ENCODE assay signal across 8 cellular contexts in genomic region chr7:33128990-33129805, GRCh38. TPM values are rescaled to one million over a fixed set of nuclear protein-coding genes. Genes with fewer than 3 reads are reported as not detected.
A peak's percentile ranks its signal among the peaks of the same experiment; 100 is the strongest.
DNase-seq lines count a peak whose midpoint lies in the region; ATAC-seq, FAIRE-seq and TF ChIP-seq lines count a peak whose summit lies in the region.

Gene BBS9, plus strand, starts transcription at chr7:33129564. Its CDS starts 16,689 bp downstream, at chr7:33146253.

- no peak within 1 kb of the TSS for H2AK5ac ChIP-seq in H1 (ENCODE audit: low read depth, low read length)

- peak within 1 kb of the TSS; percentile 45; the same call in 1 of the 2 replicates for H2BK5ac ChIP-seq in H1 (ENCODE audit: low read depth, low read length)

- H3K23me2 ChIP-seq in H1 (ENCODE audit: low read depth, low read length): peaks cover 7% of the 10 kb centered on the region; the same call in 1 of the 2 replicates

- no peaks in the 10 kb centered on the region for H3K4me1 ChIP-seq in H1 (replicated peaks in 1 of 4; ENCODE audit: control insufficient read depth in 3 of 4, insufficient read depth in 4 of 4, low read length in 3 of 4)

- no peaks in the 10 kb centered on the region for H3K9me3 Mint-ChIP-seq in memory B cell

- peak within 1 kb of the TSS; percentile 95 for H3K4me3 Mint-ChIP-seq in memory B cell

- H3K56ac ChIP-seq in H1 (replicated peaks; ENCODE audit: insufficient read length, low read depth, low read length): no peak within 1 kb of the TSS

- FAIRE-seq in H1 (lab: Jason Lieb, UNC): peak; percentile 87

- peak within 1 kb of the TSS; percentile 98 for H2AFZ ChIP-seq in H1 (ENCODE audit: low read length)

- H2BK15ac ChIP-seq in H1 (ENCODE audit: low read length): no peak within 1 kb of the TSS

- no peaks in the 10 kb centered on the region for H4K20me1 ChIP-seq in H1 (replicated peaks in 1 of 2; ENCODE audit: control insufficient read depth in 1 of 2, insufficient read depth in 2 of 2, low read length in 2 of 2)

- peak; percentile 98 for DNase-seq in Caki2 (ENCODE audit: low read depth)
- DNase-seq in HT1080 (ENCODE audit: low read depth): peak; percentile 94
- peak; percentile 97 to 98 for DNase-seq in NOMO-1 (lab: John Stamatoyannopoulos, UW; ENCODE audit: unreplicated experiment in 2 of 2)
- peak; percentile 76 to 88 (median 78) for DNase-seq in activated CD8-positive, alpha-beta memory T cell treated with anti-CD3 and anti-CD28 coated beads for 48 hours (ENCODE audit: low read depth in 2 of 3, low spot score in 2 of 3)
- peak; percentile 91 to 97 for DNase-seq in H1 (ENCODE audit: low read depth in 1 of 2, low spot score in 2 of 2)
- DNase-seq in memory B cell (ENCODE audit: low spot score in 2 of 2): peak; percentile 84 to 87
- peak; percentile 83 for DNase-seq in stimulated activated CD8-positive, alpha-beta memory T cell treated with anti-CD3 and anti-CD28 coated beads, Interleukin-12 subunit alpha, Interleukin-12 subunit beta, amount 100 ng/mL, for 1 hour (ENCODE audit: low read depth)

- no peak within 1 kb of the TSS for H3K14ac ChIP-seq in H1 (ENCODE audit: insufficient read length)

- no peak within 1 kb of the TSS; the same call in 1 of the 2 replicates for H3K27ac ChIP-seq in H1 (ENCODE audit: low read depth, low read length)

- H3K79me2 ChIP-seq in H1 (ENCODE audit: control insufficient read depth in 1 of 2, insufficient read depth in 2 of 2, low read length in 2 of 2): no peaks in the 10 kb centered on the region

- TF ChIP-seq CTCF in H1 (IDR thresholded peaks at IDR 0.05; ENCODE audit: control extremely low read depth in 1 of 3, insufficient read depth in 1 of 3, low read depth in 1 of 3, low read length in 3 of 3): no peak

- no peak within 1 kb of the TSS for H3K23ac ChIP-seq in H1 (ENCODE audit: insufficient read length)

- POLR2A ChIA-PET in H1 (lab: Charles Lee; ENCODE audit: partially characterized antibody): interaction anchor here (1.1 kb wide), 1 partner anchor 237 kb away, joined by 3 read pairs; the partner anchor contains the start of gene KBTBD2

- peak within 1 kb of the TSS; percentile 82 to 91 for H3K4me2 ChIP-seq in H1 (ENCODE audit: insufficient read depth in 1 of 2, low read depth in 2 of 2, low read length in 2 of 2)

- no peak within 1 kb of the TSS for H2BK20ac ChIP-seq in H1 (ENCODE audit: low read length)

- H3K9me3 ChIP-seq in H1 (ENCODE audit: insufficient read depth in 2 of 2, low read depth in 1 of 2, low read length in 1 of 2): no peaks in the 10 kb centered on the region

- no peaks in the 10 kb centered on the region for H3K79me1 ChIP-seq in H1 (ENCODE audit: low read depth, low read length)

- H3K27me3 ChIP-seq in H1 (replicated peaks in 1 of 4; ENCODE audit: control insufficient read depth in 3 of 4, extremely low read depth in 1 of 4, insufficient read depth in 3 of 4, low read length in 3 of 4): no peaks in the 10 kb centered on the region

- TF ChIP-seq POLR2A in H1 (IDR thresholded peaks at IDR 0.05; ENCODE audit: control extremely low read depth in 1 of 2, low read depth in 2 of 2, low read length in 2 of 2): 0 out of 3 replicates have a peak, but pooled peaks of 1 of the 2 experiments have one; percentile 46

- no peak for TF ChIP-seq EP300 in H1 (IDR thresholded peaks at IDR 0.05; ENCODE audit: borderline replicate concordance in 1 of 2, low read depth in 2 of 2, low read length in 2 of 2)

- CTCF ChIA-PET in H1 (lab: Charles Lee; ENCODE audit: partially characterized antibody): interaction anchor here (0.5 to 1.5 kb wide), 4 partner anchors 10 to 21 kb away, joined by 3 to 5 read pairs (median 5); partner anchors contain the start of gene RP9

- H3K36me3 ChIP-seq in H1 (ENCODE audit: control insufficient read depth in 2 of 4, insufficient read depth in 4 of 4, low read length in 3 of 4): no peaks in the 10 kb centered on the region

- no peak within 1 kb of the TSS for H4K8ac ChIP-seq in H1 (ENCODE audit: extremely low read depth, insufficient read depth, low read length)

- TF ChIP-seq RAD21 in H1 (IDR thresholded peaks at IDR 0.05 in 1 of 2, conservative IDR thresholded peaks at IDR 0.05 in 1 of 2; ENCODE audit: low read depth in 2 of 2, low read length in 2 of 2): no peak

- peak within 1 kb of the TSS; percentile 56 to 97 (median 88) for H3K4me3 ChIP-seq in H1 (ENCODE audit: extremely low read depth in 1 of 4, insufficient read depth in 2 of 4, low read depth in 3 of 4, low read length in 4 of 4)

- no peak within 1 kb of the TSS for H2BK120ac ChIP-seq in H1 (replicated peaks; ENCODE audit: low read depth, low read length)

- peak within 1 kb of the TSS; percentile 81 for H4K5ac ChIP-seq in H1 (ENCODE audit: insufficient read length, low read depth, low read length)

- peak within 1 kb of the TSS; percentile 60; the same call in 1 of the 2 replicates for H3K18ac ChIP-seq in H1 (ENCODE audit: extremely low read depth, low read length)

- in situ Hi-C loops in Caki2 (cut with HindIII; ENCODE audit: low pct_unique_long_range_greater_than_20kb, low sequenced_read_pairs): no loop called here

- peaks cover 18% of the 10 kb centered on the region for H3K4me1 Mint-ChIP-seq in memory B cell

- no peak within 1 kb of the TSS for H3K4ac ChIP-seq in H1 (replicated peaks; ENCODE audit: insufficient read length, low read depth, low read length)

- peak within 1 kb of the TSS; percentile 92 for H3K27ac Mint-ChIP-seq in memory B cell

- WGBS in H1 (ENCODE audit: extremely low coverage in 1 of 2, insufficient coverage in 1 of 2, insufficient read length in 1 of 2, insufficient replicate concordance in 2 of 2, low coverage in 1 of 2, low lambda C conversion rate in 2 of 2, missing lambda C conversion rate in 1 of 2), 2 experiments: 2% methylated on average over 41 of the region's 57 CpGs; no CpG with 5 or more reads in 1 of the 2 experiments

- peak; percentile 100 for ATAC-seq in GM21367 (IDR thresholded peaks at IDR 0.05; ENCODE audit: unreplicated experiment)
- peak; percentile 94 for ATAC-seq in memory B cell (ENCODE audit: low read depth)

- no peaks in the 10 kb centered on the region for H3K27me3 Mint-ChIP-seq in memory B cell

- no peak within 1 kb of the TSS for H4K91ac ChIP-seq in H1 (replicated peaks; ENCODE audit: insufficient read length, low read length)

- H3K36me3 Mint-ChIP-seq in memory B cell: peaks cover 3% of the 10 kb centered on the region

- H2BK12ac ChIP-seq in H1 (ENCODE audit: low read depth, low read length): no peak within 1 kb of the TSS

- peak within 1 kb of the TSS in 2 of 4 experiments; percentile 51 to 68; a peak in 5 of 7 replicates for H3K9ac ChIP-seq in H1 (replicated peaks in 1 of 4; ENCODE audit: extremely low read depth in 1 of 4, low read depth in 3 of 4, low read length in 3 of 4)

TF ChIP-seq in H1, 55 proteins besides CTCF, POLR2A, EP300 and RAD21 (continues in another document):
- TF ChIP-seq SIN3A (conservative IDR thresholded peaks at IDR 0.05 in 1 of 2, IDR thresholded peaks at IDR 0.05 in 1 of 2; ENCODE audit: low read depth in 1 of 2, low read length in 2 of 2): peak in 1 of 2 experiments; percentile 85; a peak in 3 of 4 replicates
- TF ChIP-seq SP4 (IDR thresholded peaks at IDR 0.05; ENCODE audit: low read length): 0 out of 2 replicates have a peak, but pooled peaks have one; percentile 23
- no peak for TF ChIP-seq BACH1 (IDR thresholded peaks at IDR 0.05; ENCODE audit: low read length)
- no peak for TF ChIP-seq CHD1 (IDR thresholded peaks at IDR 0.05; ENCODE audit: low read depth, low read length)
- TF ChIP-seq MAX (IDR thresholded peaks at IDR 0.05): no peak
- TF ChIP-seq RFX5 (IDR thresholded peaks at IDR 0.05; ENCODE audit: borderline replicate concordance, low read depth, low read length): no peak
- TF ChIP-seq ASH2L (IDR thresholded peaks at IDR 0.05; ENCODE audit: low read length): no peak
- no peak for TF ChIP-seq HDAC6 (IDR thresholded peaks at IDR 0.05; ENCODE audit: low read depth, low read length)
- TF ChIP-seq TCF12 (IDR thresholded peaks at IDR 0.05; ENCODE audit: low read depth, low read length): no peak
- TF ChIP-seq CREB1 (IDR thresholded peaks at IDR 0.05): peak; percentile 66; the same call in 1 of the 2 replicates
- TF ChIP-seq NRF1 (IDR thresholded peaks at IDR 0.05; ENCODE audit: low read depth, low read length): peak; percentile 70
- TF ChIP-seq CHD2 (IDR thresholded peaks at IDR 0.05; ENCODE audit: low read length): no peak
- no peak for TF ChIP-seq BCL11A (IDR thresholded peaks at IDR 0.05; ENCODE audit: low read depth in 2 of 2, low read length in 2 of 2)
- TF ChIP-seq GTF2F1 (IDR thresholded peaks at IDR 0.05; ENCODE audit: borderline replicate concordance, low read depth, low read length): no peak
- TF ChIP-seq CEBPB (IDR thresholded peaks at IDR 0.05; ENCODE audit: low read depth, low read length): no peak
- TF ChIP-seq FOSL1 (IDR thresholded peaks at IDR 0.05; ENCODE audit: insufficient read depth, low read depth, low read length): no peak
- TF ChIP-seq KDM4A (IDR thresholded peaks at IDR 0.05; ENCODE audit: low read depth, low read length, severe bottlenecking): peak; percentile 82
- TF ChIP-seq E2F6 (IDR thresholded peaks at IDR 0.05): no peak

RNA-seq across cellular contexts. Expression of gene BBS9, which starts in this region (rescaled TPM):
- total RNA-seq in Caki2 (2014; rRNA removed; shearing (Covaris generic); ENCODE audit: low replicate concordance): 13.4 and 14.3 TPM in 2 replicates
- 1.2 and 4.2 TPM in 2 replicates for total RNA-seq in HT1080 (2014; rRNA removed; shearing (Covaris generic))
- 2.9 and 3.3 TPM in 2 replicates for polyA plus RNA-seq in HT1080 (2015; cell fraction: cytosol; rRNA removed)
- polyA plus RNA-seq in HT1080 (2015; cell fraction: nucleus; rRNA removed): 7.7 and 11.5 TPM in 2 replicates
- total RNA-seq in H1 (2021; fragmentation: NEBNext Ultra II Directional; extraction: Animal tissue kit (Norgen Biotek cat#: 25700)): 22.3 and 27.2 TPM in 2 replicates
- 25.0 and 37.0 TPM in 2 replicates for polyA plus RNA-seq in H1 (2011; rRNA removed)
- polyA plus RNA-seq in H1 (2011; cell fraction: cytosol; rRNA removed): 49.8 TPM
- 36.0 TPM for polyA plus RNA-seq in H1 (2011; cell fraction: nucleus; rRNA removed)
- 29.6 to 41.7 TPM (median 37.7 TPM) in 4 replicates for polyA plus RNA-seq in H1 (2012, experiment 1 of 2)
- polyA plus RNA-seq in H1 (2012, experiment 2 of 2): 4.7 TPM
- polyA plus RNA-seq in H1 (2013, experiment 1 of 2): 43.4 TPM
- polyA plus RNA-seq in H1 (2013, experiment 2 of 2): 41.9 TPM
- polyA minus RNA-seq in H1 (2011; rRNA and poly(A)+ RNA removed): 126 and 143 TPM in 2 replicates
- polyA minus RNA-seq in H1 (2011; cell fraction: cytosol; rRNA and poly(A)+ RNA removed): 30.6 TPM
- polyA minus RNA-seq in H1 (2011; cell fraction: nucleus; rRNA and poly(A)+ RNA removed): 415 TPM
